ENCODE assay signal across 13 cellular contexts in the genomic region with DNA sequence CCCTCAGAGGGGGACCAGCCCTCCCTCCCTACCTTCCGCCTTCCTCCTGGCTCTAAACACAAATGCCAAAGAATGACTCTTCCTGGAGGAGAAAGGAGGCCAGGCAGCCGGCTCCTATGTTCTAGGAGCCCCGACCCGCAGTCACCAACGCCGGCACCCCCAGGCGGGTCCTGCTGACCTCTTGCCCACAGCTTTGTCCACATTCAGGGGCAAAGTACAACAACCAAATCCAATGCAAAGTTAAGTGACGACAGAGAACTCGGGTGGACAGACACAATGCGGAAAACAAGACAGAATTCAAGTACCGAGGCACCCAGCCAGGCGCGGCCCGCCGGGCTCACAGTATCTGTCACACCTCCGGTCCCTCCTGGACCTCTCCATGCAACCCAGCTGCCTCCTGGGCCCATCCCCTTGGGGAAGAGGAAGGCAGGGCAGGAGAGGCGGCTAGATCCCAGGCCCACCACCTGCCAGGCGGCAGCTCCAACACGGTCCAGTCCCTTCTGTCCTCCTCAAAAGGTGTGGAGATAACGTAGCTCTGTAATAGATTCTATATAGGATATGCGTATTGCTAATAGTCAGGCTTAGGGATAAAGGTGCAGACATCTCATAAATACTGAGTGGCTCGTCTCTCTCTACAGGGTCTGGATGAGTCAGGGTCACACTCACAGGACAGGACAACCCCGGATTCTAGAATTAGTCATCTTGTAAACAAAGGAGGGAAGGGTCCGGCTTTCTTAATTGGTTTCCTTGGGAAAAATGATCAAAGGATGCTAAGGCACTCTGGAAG. TPM values are rescaled to one million over a fixed set of nuclear protein-coding genes. Genes with fewer than 3 reads are reported as not detected.
DNase-seq lines count a peak whose midpoint lies in the region; ATAC-seq and TF ChIP-seq lines count a peak whose summit lies in the region.
"Had no signal": no experiment of that assay in that cellular context is flagged by ENCODE, and none has a peak within 500 bp of the region (broad histone marks: within the 10 kb centered on the region; RNA-seq: fewer than 3 reads in every experiment).

No MANE protein-coding gene starts in this region.

- H3K4me3 ChIP-seq in HUES48 (ENCODE audit: low read depth, low read length) (no peak overlapping the region), dorsolateral prefrontal cortex (peak overlapping the region in 1 of 59 donors; percentile 6)
- H3K4me3 ChIP-seq: GM12878 had no signal

- H3K9me3 Mint-ChIP-seq in mesothelial cell of epicardium: no peaks in the 10 kb centered on the region
- H3K9me3 Mint-ChIP-seq: memory B cell had no signal

- DNase-seq in 8988T (peak; percentile 87), dorsolateral prefrontal cortex (no peak), mesothelial cell of epicardium (ENCODE audit: low spot score in 2 of 2, unreplicated experiment in 2 of 2) (no peak), NAMALWA (ENCODE audit: low spot score) (no peak), cortex of kidney (lab: John Stamatoyannopoulos, UW) (no peak), mucosa of gallbladder (ENCODE audit: low spot score) (no peak)
- DNase-seq: effector CD4-positive, alpha-beta T cell; NCI-H2227 treated with DMSO at 0.1 percent for 48 hours; T-helper 17 cell had no signal

- peaks cover 46% of the 10 kb centered on the region for H3K4me1 ChIP-seq in HUES48 (ENCODE audit: control insufficient read depth, insufficient read depth, low read length)

- TF ChIP-seq CTCF in dorsolateral prefrontal cortex (IDR thresholded peaks at IDR 0.05 in 54 of 56, conservative IDR thresholded peaks at IDR 0.05 in 2 of 56; ENCODE audit: low read depth in 1 of 56, partially characterized antibody in 56 of 56) (no peak), mesothelial cell of epicardium (IDR thresholded peaks at IDR 0.05; ENCODE audit: unreplicated experiment) (no peak)

- H3K27ac Mint-ChIP-seq in mesothelial cell of epicardium: peak overlapping the region; percentile 51
- H3K27ac Mint-ChIP-seq: memory B cell, T-helper 17 cell had no signal

- H3K9me3 ChIP-seq in HUES48 (ENCODE audit: control insufficient read depth, insufficient read depth, low read length): no peaks in the 10 kb centered on the region

- ATAC-seq in HG02840 (IDR thresholded peaks at IDR 0.05; ENCODE audit: low FRiP score, unreplicated experiment): no peak
- ATAC-seq: GM12878, T-helper 17 cell had no signal

- no peaks in the 10 kb centered on the region for H3K27me3 Mint-ChIP-seq in mesothelial cell of epicardium (ENCODE audit: low read depth)
- H3K27me3 Mint-ChIP-seq: T-helper 17 cell had no signal

- no peaks in the 10 kb centered on the region for H3K36me3 ChIP-seq in HUES48 (ENCODE audit: control insufficient read depth, insufficient read depth, low read length)

- H3K27me3 ChIP-seq in HUES48 (ENCODE audit: control insufficient read depth, insufficient read depth, low read length): no peaks in the 10 kb centered on the region
- H3K27me3 ChIP-seq in dorsolateral prefrontal cortex: no peaks in the 10 kb centered on the region

- intact Hi-C loops in dorsolateral prefrontal cortex (cut with DNase I): no loop called here

- no peak overlapping the region for H3K4me3 Mint-ChIP-seq in mesothelial cell of epicardium
- H3K4me3 Mint-ChIP-seq: memory B cell, T-helper 17 cell had no signal

- H3K27ac ChIP-seq in HUES48 (ENCODE audit: low read depth, low read length) (peak overlapping the region; percentile 81), dorsolateral prefrontal cortex (peak overlapping the region in 48 of 59 donors; percentile 2 to 88 (median 52))

- H3K9ac ChIP-seq in HUES48 (ENCODE audit: low read depth, low read length): no peak overlapping the region; the same call in 1 of the 2 replicates

- peaks cover 14% of the 10 kb centered on the region for H3K4me1 Mint-ChIP-seq in mesothelial cell of epicardium

- peaks cover 4% of the 10 kb centered on the region for H3K36me3 Mint-ChIP-seq in mesothelial cell of epicardium
- H3K36me3 Mint-ChIP-seq: memory B cell had no signal

RNA-seq across cellular contexts. Expression of gene UBAC1, which starts 46.9 kb away (rescaled TPM):
- total RNA-seq in dorsolateral prefrontal cortex (10 to 100 TPM; 42.5 to 80.5 (median 55.0) TPM), mesothelial cell of epicardium (31.7 to 33.8 TPM (median 32.0 TPM) in 3 replicates), mucosa of gallbladder (35.0 TPM)
